Comparison of ENCODE assay signal across 1 cellular context in genomic region chr20:34015401-34016335, GRCh38.
TF ChIP-seq lines count a peak whose summit lies in the region.

No MANE protein-coding gene starts in this region.

TF ChIP-seq in GM23338, 12 proteins besides CTCF, POLR2A, EP300 and RAD21:
- no peak for TF ChIP-seq JUNB (IDR thresholded peaks at IDR 0.05; ENCODE audit: unreplicated experiment)
- no peak for TF ChIP-seq NANOG (IDR thresholded peaks at IDR 0.05; ENCODE audit: borderline replicate concordance)
- TF ChIP-seq, protein P1, sequence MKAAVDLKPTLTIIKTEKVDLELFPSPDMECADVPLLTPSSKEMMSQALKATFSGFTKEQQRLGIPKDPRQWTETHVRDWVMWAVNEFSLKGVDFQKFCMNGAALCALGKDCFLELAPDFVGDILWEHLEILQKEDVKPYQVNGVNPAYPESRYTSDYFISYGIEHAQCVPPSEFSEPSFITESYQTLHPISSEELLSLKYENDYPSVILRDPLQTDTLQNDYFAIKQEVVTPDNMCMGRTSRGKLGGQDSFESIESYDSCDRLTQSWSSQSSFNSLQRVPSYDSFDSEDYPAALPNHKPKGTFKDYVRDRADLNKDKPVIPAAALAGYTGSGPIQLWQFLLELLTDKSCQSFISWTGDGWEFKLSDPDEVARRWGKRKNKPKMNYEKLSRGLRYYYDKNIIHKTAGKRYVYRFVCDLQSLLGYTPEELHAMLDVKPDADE (IDR thresholded peaks at IDR 0.05): no peak
- no peak for TF ChIP-seq EZH2phosphoT487 (IDR thresholded peaks at IDR 0.05; ENCODE audit: unreplicated experiment)
- no peak for TF ChIP-seq EZH2 (IDR thresholded peaks at IDR 0.05; ENCODE audit: low read depth, unreplicated experiment)
- TF ChIP-seq CREB1 (CRISPR knock-in tag; IDR thresholded peaks at IDR 0.05; ENCODE audit: low read depth): no peak
